In the genomic region with DNA sequence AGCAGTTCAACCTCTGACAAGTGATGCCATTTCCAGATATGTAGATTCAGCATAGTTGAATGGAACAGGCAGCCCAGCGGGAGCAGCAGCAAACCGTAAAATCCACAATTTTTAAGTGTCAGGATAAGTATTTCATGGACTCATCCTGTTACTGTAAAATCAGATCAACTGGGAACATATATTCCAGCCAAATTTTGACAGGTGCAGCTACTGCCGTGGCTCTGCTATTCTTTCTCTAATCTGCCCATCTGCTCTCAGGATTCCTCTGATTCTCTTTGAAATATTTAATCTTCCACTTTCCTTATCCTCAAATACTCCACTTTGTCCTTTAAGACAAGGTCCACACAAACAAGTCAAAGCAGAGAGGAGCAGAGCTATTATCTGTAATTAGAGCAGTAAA, we compare ENCODE assay signal across 13 cellular contexts.
DNase-seq lines count a peak whose midpoint lies in the region; ATAC-seq lines count a peak whose summit lies in the region.
"Had no signal": no experiment of that assay in that cellular context is flagged by ENCODE, and none has a peak within 500 bp of the region (broad histone marks: within the 10 kb centered on the region; RNA-seq: fewer than 3 reads in every experiment).

No MANE protein-coding gene starts in this region.

- DNase-seq in D341Med (ENCODE audit: low spot score): peak; percentile 34
- DNase-seq in G401 (ENCODE audit: low spot score): peak; percentile 95
- peak; percentile 89 for DNase-seq in NCI-H524 treated with DMSO at 0.1 percent for 48 hours (lab: John Stamatoyannopoulos, UW)
- peak; percentile 57 for DNase-seq in cerebellum (ENCODE audit: low spot score)
- no peak for DNase-seq in A172 (ENCODE audit: low spot score)
- no peak for DNase-seq in effector memory CD8-positive, alpha-beta T cell
- DNase-seq: CD8-positive, alpha-beta T cell; COR-L47; GOT3; H9 had no signal

- ATAC-seq in effector memory CD8-positive, alpha-beta T cell (replicated peaks): no peak
- ATAC-seq: CD8-positive, alpha-beta T cell; GM12878; HepG2 had no signal

- no peak overlapping the region for H3K27ac Mint-ChIP-seq in effector memory CD8-positive, alpha-beta T cell
- H3K27ac Mint-ChIP-seq: CD14-positive monocyte; CD8-positive, alpha-beta T cell; H9 had no signal

- no peaks in the 10 kb centered on the region for H3K27me3 Mint-ChIP-seq in effector memory CD8-positive, alpha-beta T cell

- in situ Hi-C loops in G401 (cut with HindIII; ENCODE audit: low sequenced_read_pairs): no loop called here

- H3K4me3 Mint-ChIP-seq in effector memory CD8-positive, alpha-beta T cell: no peak overlapping the region
- H3K4me3 Mint-ChIP-seq: CD14-positive monocyte; CD8-positive, alpha-beta T cell; H9 had no signal

- H3K4me1 Mint-ChIP-seq in effector memory CD8-positive, alpha-beta T cell (ENCODE audit: low read depth in 2 of 2): no peaks in the 10 kb centered on the region
- H3K4me1 Mint-ChIP-seq: CD14-positive monocyte had no signal

- H3K36me3 Mint-ChIP-seq in effector memory CD8-positive, alpha-beta T cell (ENCODE audit: insufficient read depth): no peaks in the 10 kb centered on the region
- H3K36me3 Mint-ChIP-seq: CD14-positive monocyte; CD8-positive, alpha-beta T cell had no signal

- H3K9me3 Mint-ChIP-seq in effector memory CD8-positive, alpha-beta T cell: peaks cover 0 to 7% of the 10 kb centered on the region in 2 donors
- H3K9me3 Mint-ChIP-seq: CD8-positive, alpha-beta T cell; H9 had no signal

Comparison
In these comparisons a context has a peak if more than half of its experiments do, and no peak if none do; other contexts are left out.
1. DNase-seq: peak in D341Med (single experiment), G401 (single experiment), NCI-H524 treated with DMSO at 0.1 percent for 48 hours (single experiment) and cerebellum (single experiment); none in A172 (single experiment) and effector memory CD8-positive, alpha-beta T cell (0 of 3).